8 cellular contexts compared by ENCODE assay signal in the genomic region with DNA sequence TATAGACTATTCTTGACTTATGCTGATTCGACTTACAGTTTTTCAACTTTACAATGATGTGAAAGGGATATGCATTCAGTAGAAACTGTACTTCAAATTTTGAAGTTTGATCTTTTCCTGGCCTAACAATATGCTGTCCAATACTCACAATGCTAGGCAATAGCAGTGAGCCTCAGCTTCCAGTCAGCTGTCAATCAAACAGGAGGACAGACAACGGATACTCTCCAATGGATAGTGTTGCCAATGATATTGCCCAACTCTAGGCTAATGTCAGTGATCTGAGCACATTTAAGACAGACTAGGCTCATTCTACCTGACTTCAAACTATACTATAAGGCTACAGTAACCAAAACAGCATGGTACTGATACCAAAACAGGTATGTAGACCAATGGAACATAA.
"Had no signal": no experiment of that assay in that cellular context is flagged by ENCODE, and none has a peak within 500 bp of the region (broad histone marks: within the 10 kb centered on the region; RNA-seq: fewer than 3 reads in every experiment).

No MANE protein-coding gene starts in this region.

- FAIRE-seq: G401.6, GM12878, GM12891, GM12892, GM18507, GM19239 had no signal

- H3K4me3 ChIP-seq: GM12878 had no signal

- DNase-seq: GDM1, GF-D8 had no signal

- ATAC-seq: GM12878 had no signal
